In genomic region chr10:110600487-110601101, GRCh38 we compare ENCODE assay signal across 9 cellular contexts. TPM values are rescaled to one million over a fixed set of nuclear protein-coding genes. Genes with fewer than 3 reads are reported as not detected.
A peak's percentile ranks its signal among the peaks of the same experiment; 100 is the strongest.
DNase-seq lines count a peak whose midpoint lies in the region; ATAC-seq and TF ChIP-seq lines count a peak whose summit lies in the region.
"Had no signal": no experiment of that assay in that cellular context is flagged by ENCODE, and none has a peak within 500 bp of the region (broad histone marks: within the 10 kb centered on the region; RNA-seq: fewer than 3 reads in every experiment).

No MANE protein-coding gene starts in this region.

- ATAC-seq in GM21515 (IDR thresholded peaks at IDR 0.05; ENCODE audit: unreplicated experiment) (peak; percentile 61), upper lobe of right lung (no peak), GM21576 (IDR thresholded peaks at IDR 0.05; ENCODE audit: unreplicated experiment) (no peak)

- no peaks in the 10 kb centered on the region for H3K4me1 Mint-ChIP-seq in activated CD4-positive, alpha-beta memory T cell treated with anti-CD3 and anti-CD28 coated beads for 36 hours (ENCODE audit: low read depth)

- H3K36me3 ChIP-seq in iPS DF 6.9 (ENCODE audit: control insufficient read depth, insufficient read depth, low read length) (peaks cover 2% of the 10 kb centered on the region; the same call in 1 of the 2 replicates), upper lobe of right lung (peaks cover 79% of the 10 kb centered on the region)

- H3K4me3 Mint-ChIP-seq in activated CD4-positive, alpha-beta memory T cell treated with anti-CD3 and anti-CD28 coated beads for 36 hours, result no peak overlapping the region
- H3K4me3 Mint-ChIP-seq: CD8-positive, alpha-beta memory T cell had no signal

- no peaks in the 10 kb centered on the region for H3K9me3 Mint-ChIP-seq in activated CD4-positive, alpha-beta memory T cell treated with anti-CD3 and anti-CD28 coated beads for 36 hours
- H3K9me3 Mint-ChIP-seq: CD8-positive, alpha-beta memory T cell had no signal

- intact Hi-C loops in activated CD4-positive, alpha-beta memory T cell treated with anti-CD3 and anti-CD28 coated beads for 36 hours (cut with micrococcal nuclease), result loop anchor here (1.0 kb wide), 3 partner anchors 43 to 294 kb away; no protein-coding TSS in a partner anchor
- intact Hi-C loops in upper lobe of right lung (cut with DNase I), result no loop called here

- peak; percentile 40 for TF ChIP-seq CTCF in upper lobe of right lung (IDR thresholded peaks at IDR 0.05)

- H3K4me1 ChIP-seq in iPS DF 6.9 (ENCODE audit: control insufficient read depth, insufficient read depth, low read length), result no peaks in the 10 kb centered on the region
- no peaks in the 10 kb centered on the region for H3K4me1 ChIP-seq in upper lobe of right lung

- H3K4me3 ChIP-seq in iPS DF 6.9 (ENCODE audit: low read length) (no peak overlapping the region), upper lobe of right lung (no peak overlapping the region)

- no CpG with 5 or more reads among the region's 2 CpGs for WGBS in iPS DF 6.9 (ENCODE audit: insufficient coverage, insufficient read length)

- POLR2A ChIA-PET in activated CD4-positive, alpha-beta memory T cell treated with anti-CD3 and anti-CD28 coated beads for 36 hours (lab: Charles Lee), result no interaction called here

- DNase-seq in NCI-H146 (lab: John Stamatoyannopoulos, UW), result peak; percentile 45
- DNase-seq in NCI-H146 treated with DMSO at 0.1 percent for 48 hours (lab: John Stamatoyannopoulos, UW; ENCODE audit: unreplicated experiment), result no peak
- DNase-seq in NCI-H1092 treated with DMSO at 0.1 percent for 48 hours (lab: John Stamatoyannopoulos, UW), result peak; percentile 7
- DNase-seq in activated CD4-positive, alpha-beta memory T cell treated with anti-CD3 and anti-CD28 coated beads for 36 hours, result no peak
- DNase-seq in iPS DF 6.9 (ENCODE audit: low read depth, low spot score), result peak; percentile 45
- no peak for DNase-seq in upper lobe of right lung

- peak overlapping the region; percentile 13 for H3K27ac Mint-ChIP-seq in activated CD4-positive, alpha-beta memory T cell treated with anti-CD3 and anti-CD28 coated beads for 36 hours

- peaks cover 37% of the 10 kb centered on the region for H3K36me3 Mint-ChIP-seq in activated CD4-positive, alpha-beta memory T cell treated with anti-CD3 and anti-CD28 coated beads for 36 hours

- no peaks in the 10 kb centered on the region for H3K27me3 Mint-ChIP-seq in activated CD4-positive, alpha-beta memory T cell treated with anti-CD3 and anti-CD28 coated beads for 36 hours
- H3K27me3 Mint-ChIP-seq: CD8-positive, alpha-beta memory T cell had no signal

- CTCF ChIA-PET in activated CD4-positive, alpha-beta memory T cell treated with anti-CD3 and anti-CD28 coated beads for 36 hours (lab: Charles Lee), result interaction anchor here (0.7 to 8.0 kb wide), 18 partner anchors 10 to 294 kb away, joined by 3 to 90 read pairs (median 5); partner anchors contain the start of genes SMC3 and SMNDC1

- H3K9me3 ChIP-seq in iPS DF 6.9 (ENCODE audit: control insufficient read depth, insufficient read depth, low read length) (no peaks in the 10 kb centered on the region), upper lobe of right lung (no peaks in the 10 kb centered on the region)

- no peaks in the 10 kb centered on the region for H3K27me3 ChIP-seq in iPS DF 6.9 (ENCODE audit: control insufficient read depth, insufficient read depth, low read length)
- no peaks in the 10 kb centered on the region for H3K27me3 ChIP-seq in upper lobe of right lung

- H3K27ac ChIP-seq in iPS DF 6.9 (ENCODE audit: low read length), result no peak overlapping the region
- no peak overlapping the region for H3K27ac ChIP-seq in upper lobe of right lung

RNA-seq across cellular contexts. Expression of gene SMC3, which starts 33.1 kb away (rescaled TPM):
- total RNA-seq in activated CD4-positive, alpha-beta memory T cell treated with anti-CD3 and anti-CD28 coated beads for 36 hours, result 10 to 100 TPM; 89.5 to 92.2 TPM
- total RNA-seq in upper lobe of right lung, result 29.8 TPM

RNA-seq across cellular contexts. Expression of gene RBM20, which starts 43.5 kb away (rescaled TPM):
- not detected for total RNA-seq in activated CD4-positive, alpha-beta memory T cell treated with anti-CD3 and anti-CD28 coated beads for 36 hours
- 0.41 TPM for total RNA-seq in upper lobe of right lung

Comparison
In these comparisons a context has a peak if more than half of its experiments do, and no peak if none do; other contexts are left out.
1. DNase-seq: peak in NCI-H146 (single experiment), NCI-H1092 treated with DMSO at 0.1 percent for 48 hours (single experiment) and iPS DF 6.9 (single experiment); none in NCI-H146 treated with DMSO at 0.1 percent for 48 hours (single experiment), activated CD4-positive, alpha-beta memory T cell treated with anti-CD3 and anti-CD28 coated beads for 36 hours (single experiment) and upper lobe of right lung (single experiment).